Comparison of ENCODE assay signal across 25 cellular contexts in genomic region chr5:169474226-169474625, GRCh38.
DNase-seq lines count a peak whose midpoint lies in the region; ATAC-seq and TF ChIP-seq lines count a peak whose summit lies in the region.
"Had no signal": no experiment of that assay in that cellular context is flagged by ENCODE, and none has a peak within 500 bp of the region (broad histone marks: within the 10 kb centered on the region; RNA-seq: fewer than 3 reads in every experiment).

No MANE protein-coding gene starts in this region.

- H3K79me2 ChIP-seq in HCT116 (ENCODE audit: insufficient read depth, low read length), result no peaks in the 10 kb centered on the region

- H3K36me3 ChIP-seq in HCT116 (ENCODE audit: control insufficient read depth in 1 of 2, insufficient read depth in 2 of 2, low read length in 2 of 2), result no peaks in the 10 kb centered on the region
- no peaks in the 10 kb centered on the region for H3K36me3 ChIP-seq in Panc1 (ENCODE audit: control insufficient read depth, insufficient read depth, low read length)
- H3K36me3 ChIP-seq: gastrocnemius medialis, pancreas had no signal

- POLR2A ChIA-PET in HCT116 (lab: Charles Lee), result no interaction called here
- POLR2A ChIA-PET in Panc1 (lab: Charles Lee), result no interaction called here
- POLR2A ChIA-PET in naive thymus-derived CD8-positive, alpha-beta T cell (lab: Charles Lee), result no interaction called here

- H3K9ac ChIP-seq in HCT116 (ENCODE audit: low read length), result no peak overlapping the region

- H3K4me3 ChIP-seq in HCT116 (replicated peaks in 1 of 2; ENCODE audit: low read depth in 1 of 2, low read length in 2 of 2), result no peak overlapping the region
- H3K4me3 ChIP-seq in Panc1 (ENCODE audit: low read depth in 2 of 2, low read length in 2 of 2), result no peak overlapping the region
- no peak overlapping the region for H3K4me3 ChIP-seq in choroid plexus epithelial cell (ENCODE audit: low read depth, low read length)
- no peak overlapping the region for H3K4me3 ChIP-seq in retinal pigment epithelial cell (ENCODE audit: low read length)
- H3K4me3 ChIP-seq: gastrocnemius medialis, pancreas had no signal

- DNase-seq in HCT116 (ENCODE audit: low read depth, low spot score) (no peak), Panc1 (ENCODE audit: low read depth, low spot score) (no peak), choroid plexus epithelial cell (ENCODE audit: low read depth) (no peak), retinal pigment epithelial cell (ENCODE audit: low read depth) (peak; percentile 13), HFFc6 (no peak)
- no peak for DNase-seq in naive thymus-derived CD8-positive, alpha-beta T cell
- DNase-seq: activated CD4-positive, alpha-beta memory T cell treated with anti-CD3 and anti-CD28 coated beads for 36 hours; activated CD4-positive, CD25-positive, alpha-beta regulatory T cell treated with anti-CD3 and anti-CD28 coated beads, Interleukin-2, amount 50 U/mL, for 72 hours; activated naive CD4-positive, alpha-beta T cell; activated naive CD8-positive, alpha-beta T cell treated with anti-CD3 and anti-CD28 coated beads, Interleukin-2, amount 50 U/mL, for 24 hours; C1 segment of cervical spinal cord; gastrocnemius medialis; GOT3; hippocampal formation; Karpas-422; left cardiac atrium; MV-4-11; NCI-H1436 treated with DMSO at 0.1 percent for 48 hours; NCI-H345; NCI-H748 treated with DMSO at 0.1 percent for 48 hours; pancreas; small intestine; stimulated activated naive B cell treated with anti-CD40 and anti-IgM and Interleukin-4, amounts not matched to agents 10 μg/mL and 1 μg/mL and 100 μg/mL, for 72 hours had no signal

- CTCF ChIA-PET in HCT116 (lab: Charles Lee), result no interaction called here
- CTCF ChIA-PET in Panc1 (lab: Charles Lee), result no interaction called here

- H3K4me3 Mint-ChIP-seq in naive thymus-derived CD8-positive, alpha-beta T cell, result no peak overlapping the region
- no peak overlapping the region for H3K4me3 Mint-ChIP-seq in HFFc6
- H3K4me3 Mint-ChIP-seq: activated CD4-positive, alpha-beta memory T cell treated with anti-CD3 and anti-CD28 coated beads for 36 hours; activated naive CD8-positive, alpha-beta T cell treated with anti-CD3 and anti-CD28 coated beads, Interleukin-2, amount 50 U/mL, for 24 hours; stimulated activated naive B cell treated with anti-CD40 and anti-IgM and Interleukin-4, amounts not matched to agents 10 μg/mL and 1 μg/mL and 100 μg/mL, for 72 hours; type B pancreatic cell had no signal

- TF ChIP-seq POLR2A in HCT116 (IDR thresholded peaks at IDR 0.05; ENCODE audit: borderline replicate concordance, extremely low read depth, insufficient read depth, insufficient read length), result no peak

- H3K27me3 Mint-ChIP-seq in naive thymus-derived CD8-positive, alpha-beta T cell, result peaks cover 3 to 27% (median 9%) of the 10 kb centered on the region in 5 donors
- H3K27me3 Mint-ChIP-seq in HFFc6 (ENCODE audit: insufficient read depth), result peaks cover 8% of the 10 kb centered on the region

- H3K27ac Mint-ChIP-seq in naive thymus-derived CD8-positive, alpha-beta T cell, result peak overlapping the region in 1 of 10 donors; percentile 9
- H3K27ac Mint-ChIP-seq in HFFc6, result no peak overlapping the region
- H3K27ac Mint-ChIP-seq: activated CD4-positive, alpha-beta memory T cell treated with anti-CD3 and anti-CD28 coated beads for 36 hours; activated naive CD8-positive, alpha-beta T cell treated with anti-CD3 and anti-CD28 coated beads, Interleukin-2, amount 50 U/mL, for 24 hours; stimulated activated naive B cell treated with anti-CD40 and anti-IgM and Interleukin-4, amounts not matched to agents 10 μg/mL and 1 μg/mL and 100 μg/mL, for 72 hours; type B pancreatic cell had no signal

- H3K36me3 Mint-ChIP-seq in naive thymus-derived CD8-positive, alpha-beta T cell, result no peaks in the 10 kb centered on the region
- H3K36me3 Mint-ChIP-seq in HFFc6 (ENCODE audit: low read depth), result no peaks in the 10 kb centered on the region
- H3K36me3 Mint-ChIP-seq: activated CD4-positive, alpha-beta memory T cell treated with anti-CD3 and anti-CD28 coated beads for 36 hours; stimulated activated naive B cell treated with anti-CD40 and anti-IgM and Interleukin-4, amounts not matched to agents 10 μg/mL and 1 μg/mL and 100 μg/mL, for 72 hours; type B pancreatic cell had no signal

- no peak overlapping the region for H3K4me2 ChIP-seq in HCT116 (ENCODE audit: low read length)

- H3K4me1 ChIP-seq in HCT116 (ENCODE audit: control insufficient read depth in 1 of 2, insufficient read depth in 2 of 2, low read length in 2 of 2) (no peaks in the 10 kb centered on the region), Panc1 (ENCODE audit: control insufficient read depth, insufficient read depth, low read length) (no peaks in the 10 kb centered on the region)
- H3K4me1 ChIP-seq: gastrocnemius medialis, pancreas had no signal

- no peaks in the 10 kb centered on the region for H4K20me1 ChIP-seq in HCT116 (ENCODE audit: insufficient read depth)

- in situ Hi-C loops in Panc1 (cut with HindIII; ENCODE audit: low pct_unique_long_range_greater_than_20kb, low sequenced_read_pairs), result no loop called here

- H3K9me2 ChIP-seq in HCT116 (ENCODE audit: insufficient read depth), result no peaks in the 10 kb centered on the region

- no peak overlapping the region for H2AFZ ChIP-seq in HCT116 (ENCODE audit: low read depth, low read length, poor library complexity, severe bottlenecking)

- H3K9me3 ChIP-seq in HCT116 (ENCODE audit: control insufficient read depth in 1 of 2, insufficient read depth in 1 of 2, low read depth in 1 of 2, low read length in 2 of 2) (no peaks in the 10 kb centered on the region), Panc1 (ENCODE audit: control insufficient read depth, insufficient read depth, low read depth, low read length) (no peaks in the 10 kb centered on the region; the same call in 1 of the 2 replicates)
- H3K9me3 ChIP-seq: gastrocnemius medialis, pancreas had no signal

- no peaks in the 10 kb centered on the region for H3K27me3 ChIP-seq in HCT116 (ENCODE audit: insufficient read depth, low read length)
- H3K27me3 ChIP-seq in Panc1 (ENCODE audit: control insufficient read depth, insufficient read depth, low read length), result no peaks in the 10 kb centered on the region
- H3K27me3 ChIP-seq: gastrocnemius medialis, pancreas had no signal

- RAD21 ChIA-PET in HCT116 (lab: Charles Lee; ENCODE audit: low non-redundant PET in 1 of 2, low total read pairs in 2 of 2, uncharacterized antibody in 2 of 2, unreplicated experiment in 2 of 2), result no interaction called here

- H3K27ac ChIP-seq in HCT116 (ENCODE audit: low read depth, low read length), result no peak overlapping the region
- H3K27ac ChIP-seq in Panc1 (ENCODE audit: low read length), result no peak overlapping the region
- H3K27ac ChIP-seq: gastrocnemius medialis, pancreas had no signal

- H3K9me3 Mint-ChIP-seq in naive thymus-derived CD8-positive, alpha-beta T cell, result peaks cover 0 to 12% (median 3%) of the 10 kb centered on the region in 9 donors
- H3K9me3 Mint-ChIP-seq in HFFc6, result no peaks in the 10 kb centered on the region
- H3K9me3 Mint-ChIP-seq: activated CD4-positive, alpha-beta memory T cell treated with anti-CD3 and anti-CD28 coated beads for 36 hours; activated naive CD8-positive, alpha-beta T cell treated with anti-CD3 and anti-CD28 coated beads, Interleukin-2, amount 50 U/mL, for 24 hours; type B pancreatic cell had no signal

- 0 out of 2 replicates have a peak, but pooled peaks have one; percentile 12 for TF ChIP-seq RAD21 in HCT116 (IDR thresholded peaks at IDR 0.05; ENCODE audit: low read depth)

- intact Hi-C loops in HCT116 (cut with micrococcal nuclease), result no loop called here
- intact Hi-C loops in Panc1 (cut with micrococcal nuclease; ENCODE audit: unreplicated experiment), result no loop called here

- H3K4me1 Mint-ChIP-seq in naive thymus-derived CD8-positive, alpha-beta T cell, result no peaks in the 10 kb centered on the region
- H3K4me1 Mint-ChIP-seq in HFFc6 (ENCODE audit: low read depth), result no peaks in the 10 kb centered on the region
- H3K4me1 Mint-ChIP-seq: activated naive CD8-positive, alpha-beta T cell treated with anti-CD3 and anti-CD28 coated beads, Interleukin-2, amount 50 U/mL, for 24 hours; stimulated activated naive B cell treated with anti-CD40 and anti-IgM and Interleukin-4, amounts not matched to agents 10 μg/mL and 1 μg/mL and 100 μg/mL, for 72 hours had no signal

- no TSS peak for BruUV-seq in HCT116 (replicated peaks; lab: Mats Ljungman, UMichigan)
- BruUV-seq in Panc1 (replicated peaks; lab: Mats Ljungman, UMichigan), result no TSS peak

- ATAC-seq in HCT116, result no peak
- no peak for ATAC-seq in Panc1
- no peak for ATAC-seq in GM19351 (IDR thresholded peaks at IDR 0.05; ENCODE audit: unreplicated experiment)
- no peak for ATAC-seq in naive thymus-derived CD8-positive, alpha-beta T cell
- ATAC-seq: activated naive CD8-positive, alpha-beta T cell treated with anti-CD3 and anti-CD28 coated beads, Interleukin-2, amount 50 U/mL, for 24 hours; gastrocnemius medialis; left cardiac atrium; pancreas; stimulated activated naive B cell treated with anti-CD40 and anti-IgM and Interleukin-4, amounts not matched to agents 10 μg/mL and 1 μg/mL and 100 μg/mL, for 72 hours had no signal

- TF ChIP-seq CTCF in HCT116 (IDR thresholded peaks at IDR 0.05 in 2 of 3, conservative IDR thresholded peaks at IDR 0.05 in 1 of 3; ENCODE audit: borderline replicate concordance in 1 of 3, insufficient read depth in 1 of 3, low read depth in 2 of 3, low read length in 2 of 3) (0 out of 6 replicates have a peak, but pooled peaks of 1 of the 3 experiments have one; percentile 12), Panc1 (IDR thresholded peaks at IDR 0.05) (peak; percentile 30), choroid plexus epithelial cell (conservative IDR thresholded peaks at IDR 0.05; ENCODE audit: low read depth, low read length) (peak; percentile 10), retinal pigment epithelial cell (conservative IDR thresholded peaks at IDR 0.05; ENCODE audit: low read depth, low read length) (peak; percentile 44), HFFc6 (IDR thresholded peaks at IDR 0.05) (no peak)

TF ChIP-seq in HCT116, 20 proteins besides CTCF, POLR2A, EP300 and RAD21 (continues in another document):
- TF ChIP-seq FOSL1 (IDR thresholded peaks at IDR 0.05; ENCODE audit: low read depth) (no peak), ZFX (IDR thresholded peaks at IDR 0.05) (no peak), SP1 (IDR thresholded peaks at IDR 0.05; ENCODE audit: low read depth) (no peak), EGR1 (IDR thresholded peaks at IDR 0.05; ENCODE audit: low read depth) (no peak), YY1 (IDR thresholded peaks at IDR 0.05; ENCODE audit: extremely low read depth, insufficient replicate concordance, low read depth, low read length) (no peak), CBX3 (IDR thresholded peaks at IDR 0.05; ENCODE audit: low read depth) (no peak), EZH2 (IDR thresholded peaks at IDR 0.05) (no peak)
- TF ChIP-seq, protein P1, sequence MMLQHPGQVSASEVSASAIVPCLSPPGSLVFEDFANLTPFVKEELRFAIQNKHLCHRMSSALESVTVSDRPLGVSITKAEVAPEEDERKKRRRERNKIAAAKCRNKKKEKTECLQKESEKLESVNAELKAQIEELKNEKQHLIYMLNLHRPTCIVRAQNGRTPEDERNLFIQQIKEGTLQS (IDR thresholded peaks at IDR 0.05), result no peak
- TF ChIP-seq, protein P2, sequence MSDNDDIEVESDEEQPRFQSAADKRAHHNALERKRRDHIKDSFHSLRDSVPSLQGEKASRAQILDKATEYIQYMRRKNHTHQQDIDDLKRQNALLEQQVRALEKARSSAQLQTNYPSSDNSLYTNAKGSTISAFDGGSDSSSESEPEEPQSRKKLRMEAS (IDR thresholded peaks at IDR 0.05), result no peak
